ENCODE assay signal across 17 cellular contexts in the genomic region with DNA sequence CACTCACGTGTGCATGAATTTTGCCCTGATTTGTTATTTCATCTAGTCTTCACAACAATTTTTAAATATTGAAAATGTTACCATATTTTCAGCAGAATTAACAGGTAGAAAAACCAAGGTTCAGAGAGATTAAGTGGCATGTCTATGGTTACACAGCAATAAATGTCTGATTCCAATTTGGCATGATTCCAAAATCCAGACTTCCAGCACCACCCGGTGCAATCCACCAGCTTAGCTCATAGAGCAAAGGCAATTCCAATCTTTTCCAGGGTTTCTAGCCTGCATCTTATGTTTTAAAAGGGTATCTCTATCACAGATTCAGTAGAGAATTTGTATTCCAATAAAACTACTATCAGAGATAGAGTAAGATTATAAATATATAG.
"Had no signal": no experiment of that assay in that cellular context is flagged by ENCODE, and none has a peak within 500 bp of the region (broad histone marks: within the 10 kb centered on the region; RNA-seq: fewer than 3 reads in every experiment).

No MANE protein-coding gene starts in this region.

- H3K27me3 ChIP-seq: cardiac muscle cell, heart right ventricle, neural progenitor cell, sigmoid colon, spleen, vagina had no signal

- H3K36me3 ChIP-seq: cardiac muscle cell, heart right ventricle, neural progenitor cell, sigmoid colon, spleen, thoracic aorta, vagina had no signal

- H3K4me3 ChIP-seq: cardiac muscle cell, heart right ventricle, lung, neural progenitor cell, sigmoid colon, spleen, thoracic aorta, vagina had no signal

- H3K4me1 ChIP-seq: vagina had no signal

- ATAC-seq: activated naive CD8-positive, alpha-beta T cell treated with anti-CD3 and anti-CD28 coated beads, Interleukin-2, amount 50 U/mL, for 24 hours had no signal

- H3K27ac ChIP-seq: cardiac muscle cell, epithelial cell of prostate, heart right ventricle, neural progenitor cell, sigmoid colon, thoracic aorta, vagina had no signal

- H3K9me3 ChIP-seq: heart right ventricle, sigmoid colon, spleen, thoracic aorta, vagina had no signal

- DNase-seq: activated CD4-positive, alpha-beta T cell treated with anti-CD3 and anti-CD28 coated beads, Interleukin-2, amount 50 U/mL, for 4 hours; activated CD8-positive, alpha-beta memory T cell treated with anti-CD3 and anti-CD28 coated beads, Interleukin-2, amount 50 U/mL, for 48 hours; activated effector memory CD4-positive, alpha-beta T cell treated with Interleukin-2 at 50 U/mL for 16 hours; activated naive CD8-positive, alpha-beta T cell treated with anti-CD3 and anti-CD28 coated beads, Interleukin-2, amount 50 U/mL, for 24 hours; activated T-cell treated with anti-CD3 and anti-CD28 coated beads, Interleukin-2, amount 50 U/mL, for 48 hours; kidney; spleen; stimulated activated CD4-positive, alpha-beta T cell treated with anti-CD3 and anti-CD28 coated beads, Interleukin-4, amount 100 ng/mL, for 1 hour; T-helper 9 cell had no signal
